In genomic region chr6:144008501-144009245, GRCh38 we compare ENCODE assay signal across 8 cellular contexts. TPM values are rescaled to one million over a fixed set of nuclear protein-coding genes. Genes with fewer than 3 reads are reported as not detected.
A peak's percentile ranks its signal among the peaks of the same experiment; 100 is the strongest.
DNase-seq lines count a peak whose midpoint lies in the region; ATAC-seq, FAIRE-seq and TF ChIP-seq lines count a peak whose summit lies in the region.

No MANE protein-coding gene starts in this region.

- H3K36me3 ChIP-seq in IMR-90 (ENCODE audit: control insufficient read depth, insufficient read depth, low read length): no peaks in the 10 kb centered on the region
- H3K36me3 ChIP-seq in endocrine pancreas (ENCODE audit: control insufficient read depth, insufficient read depth, low read length): no peaks in the 10 kb centered on the region

- peaks cover 58% of the 10 kb centered on the region for H3K9me3 Mint-ChIP-seq in nephron progenitor cell

- H3K9ac ChIP-seq in IMR-90 (ENCODE audit: low read depth, low read length): no peak overlapping the region
- peak overlapping the region; percentile 5 for H3K9ac ChIP-seq in endocrine pancreas (ENCODE audit: control insufficient read depth, insufficient read depth, low read length)

- peaks cover 16% of the 10 kb centered on the region for H3K4me1 Mint-ChIP-seq in nephron progenitor cell

- no peak for ATAC-seq in IMR-90 (ENCODE audit: low read depth)
- ATAC-seq in GM19463 (IDR thresholded peaks at IDR 0.05; ENCODE audit: unreplicated experiment): no peak

- H3K4me1 ChIP-seq in IMR-90 (ENCODE audit: control insufficient read depth, insufficient read depth, low read length): no peaks in the 10 kb centered on the region; the same call in 1 of the 2 replicates
- peaks cover 5% of the 10 kb centered on the region for H3K4me1 ChIP-seq in endocrine pancreas (ENCODE audit: control insufficient read depth, insufficient read depth, low read length)

- DNase-seq in GM12892 (ENCODE audit: insufficient read length): peak; percentile 6
- DNase-seq in IMR-90: no peak
- no peak for DNase-seq in nephron progenitor cell
- DNase-seq in HCEC 1CT: no peak
- DNase-seq in KG1 (lab: John Stamatoyannopoulos, UW): no peak
- DNase-seq in RPMI8226: no peak

- intact Hi-C loops in IMR-90 (cut with micrococcal nuclease): loop anchor here (5.0 kb wide), 1 partner anchor 36 kb away; no protein-coding TSS in a partner anchor

- dilution Hi-C loops in IMR-90 (cut with HindIII; ENCODE audit: low sequenced_read_pairs, unreplicated experiment): no loop called here

- H2BK5ac ChIP-seq in IMR-90 (ENCODE audit: low read depth, low read length, poor library complexity, severe bottlenecking): no peak overlapping the region

- TF ChIP-seq CTCF in IMR-90 (conservative IDR thresholded peaks at IDR 0.05; ENCODE audit: low read depth, low read length) (no peak), nephron progenitor cell (IDR thresholded peaks at IDR 0.05) (no peak)

- FAIRE-seq in GM12892 (lab: Jason Lieb, UNC): no peak

- H3K36me3 Mint-ChIP-seq in nephron progenitor cell (ENCODE audit: low read depth): peaks cover 22% of the 10 kb centered on the region

- peaks cover 0 to 5% of the 10 kb centered on the region in 2 experiments; a peak in 1 of 4 replicates for H3K79me1 ChIP-seq in IMR-90 (ENCODE audit: low read depth in 1 of 2, low read length in 2 of 2)

- peak overlapping the region; percentile 91 for H2AFZ ChIP-seq in IMR-90 (replicated peaks; ENCODE audit: low read length, poor library complexity)

- H2AK5ac ChIP-seq in IMR-90 (ENCODE audit: low read depth, low read length): no peak overlapping the region

- H3K4me2 ChIP-seq in IMR-90 (ENCODE audit: low read depth, low read length): peak overlapping the region; percentile 28

- H3K14ac ChIP-seq in IMR-90 (replicated peaks; ENCODE audit: low read depth, low read length): no peak overlapping the region

- H3K4me3 ChIP-seq in IMR-90 (ENCODE audit: insufficient read depth, low read depth, low read length) (peak overlapping the region; percentile 69), endocrine pancreas (ENCODE audit: control insufficient read depth, insufficient read depth, low read length) (peak overlapping the region; percentile 50)

- H3K23ac ChIP-seq in IMR-90 (ENCODE audit: low read depth, low read length): no peak overlapping the region

- TF ChIP-seq RAD21 in IMR-90 (IDR thresholded peaks at IDR 0.05; ENCODE audit: low read length): no peak

- H2BK120ac ChIP-seq in IMR-90 (ENCODE audit: low read depth, low read length): no peak overlapping the region

- H2AK9ac ChIP-seq in IMR-90 (replicated peaks; ENCODE audit: low read depth, low read length, poor library complexity): peak overlapping the region; percentile 75

- H3K9me1 ChIP-seq in IMR-90 (ENCODE audit: insufficient read depth, low read length): no peaks in the 10 kb centered on the region

- peak overlapping the region; percentile 77 for H3K4me3 Mint-ChIP-seq in nephron progenitor cell

- WGBS in IMR-90 (ENCODE audit: extremely low coverage in 2 of 2, insufficient read length in 1 of 2), 2 experiments: 30% methylated on average over 4 of the region's 33 CpGs; no CpG with 5 or more reads in 1 of the 2 experiments

- CTCF ChIA-PET in IMR-90 (lab: Yijun Ruan, JAX): no interaction called here

- BruUV-seq in IMR-90 (replicated peaks; lab: Mats Ljungman, UMichigan): no TSS peak

- H3K27ac Mint-ChIP-seq in nephron progenitor cell: peak overlapping the region; percentile 79

- H3K27me3 ChIP-seq in IMR-90 (ENCODE audit: control insufficient read depth, insufficient read depth, low read length) (no peaks in the 10 kb centered on the region), endocrine pancreas (ENCODE audit: control insufficient read depth, insufficient read depth, low read length) (no peaks in the 10 kb centered on the region)

- TF ChIP-seq POLR2A in GM12892 (IDR thresholded peaks at IDR 0.05; ENCODE audit: low read depth, low read length) (no peak), IMR-90 (IDR thresholded peaks at IDR 0.05; ENCODE audit: low read depth, low read length) (no peak)

- no peak overlapping the region for H2BK20ac ChIP-seq in IMR-90 (ENCODE audit: low read depth, low read length)

- H2BK15ac ChIP-seq in IMR-90 (ENCODE audit: low read depth, low read length): no peak overlapping the region

- H3K27me3 Mint-ChIP-seq in nephron progenitor cell (ENCODE audit: low read depth, poor library complexity): peaks cover 12% of the 10 kb centered on the region

- in situ Hi-C loops in IMR-90 (cut with MboI; ENCODE audit: low sequenced_read_pairs): loop anchor here (25.0 kb wide), 1 partner anchor 1321 kb away; no protein-coding TSS in a partner anchor

- POLR2A ChIA-PET in IMR-90 (lab: Charles Lee; ENCODE audit: unreplicated experiment): no interaction called here

- H3K27ac ChIP-seq in IMR-90 (ENCODE audit: insufficient read depth, low read length): peak overlapping the region; percentile 11; the same call in 1 of the 2 replicates

- 0 out of 2 replicates have a peak overlapping the region, but pooled peaks have one; percentile 22 for H4K91ac ChIP-seq in IMR-90 (ENCODE audit: insufficient read depth, low read depth, low read length)

- peak overlapping the region; percentile 70 to 84; a peak in 3 of 4 replicates for H4K8ac ChIP-seq in IMR-90 (ENCODE audit: low read depth in 2 of 2, low read length in 2 of 2)

- H3K9me3 ChIP-seq in IMR-90 (ENCODE audit: control insufficient read depth, insufficient read depth, low read length) (no peaks in the 10 kb centered on the region), endocrine pancreas (ENCODE audit: control insufficient read depth, low read length) (no peaks in the 10 kb centered on the region)

- no peak overlapping the region; the same call in 1 of the 2 replicates for H3K18ac ChIP-seq in IMR-90 (ENCODE audit: low read depth, low read length)

- H4K20me1 ChIP-seq in IMR-90 (ENCODE audit: insufficient read depth, low read length): no peaks in the 10 kb centered on the region

- H4K5ac ChIP-seq in IMR-90 (ENCODE audit: low read depth, low read length): peak overlapping the region; percentile 88; the same call in 1 of the 2 replicates

- H3K4ac ChIP-seq in IMR-90 (ENCODE audit: low read depth, low read length): no peak overlapping the region; the same call in 1 of the 2 replicates

- no peak overlapping the region for H3K56ac ChIP-seq in IMR-90 (ENCODE audit: extremely low read depth, insufficient read depth, low read length)

TF ChIP-seq in IMR-90, 13 proteins besides CTCF, POLR2A, EP300 and RAD21:
- TF ChIP-seq MAFK (IDR thresholded peaks at IDR 0.05; ENCODE audit: low read depth, low read length) (no peak), USF2 (IDR thresholded peaks at IDR 0.05; ENCODE audit: low read depth, low read length) (no peak), CHD1 (IDR thresholded peaks at IDR 0.05; ENCODE audit: low read depth, low read length) (no peak), RCOR1 (IDR thresholded peaks at IDR 0.05; ENCODE audit: insufficient replicate concordance, low read length) (no peak), RFX5 (IDR thresholded peaks at IDR 0.05; ENCODE audit: low read depth, low read length) (no peak), MAZ (IDR thresholded peaks at IDR 0.05; ENCODE audit: borderline replicate concordance, low read depth, low read length) (no peak), FOS (IDR thresholded peaks at IDR 0.05; ENCODE audit: low read depth, low read length) (no peak), CEBPB (IDR thresholded peaks at IDR 0.05; ENCODE audit: low read depth, low read length) (no peak), NFE2L2 (IDR thresholded peaks at IDR 0.05; ENCODE audit: low read depth, low read length) (no peak), ELK1 (IDR thresholded peaks at IDR 0.05; ENCODE audit: borderline replicate concordance, low read depth, low read length) (no peak), SMC3 (IDR thresholded peaks at IDR 0.05; ENCODE audit: low read depth, low read length) (no peak), MXI1 (IDR thresholded peaks at IDR 0.05; ENCODE audit: borderline replicate concordance, low read depth, low read length) (no peak), BHLHE40 (IDR thresholded peaks at IDR 0.05; ENCODE audit: low read depth, low read length) (no peak)

RNA-seq across cellular contexts. Expression of gene PLAGL1, which starts 0.6 kb away (rescaled TPM):
- 17.4 TPM for polyA plus RNA-seq in GM12892 (2012; ENCODE audit: missing spikeins)
- 15.3 and 23.3 TPM in 2 replicates for total RNA-seq in IMR-90 (2012; rRNA removed)
- 73.4 and 73.8 TPM in 2 replicates for polyA plus RNA-seq in IMR-90 (2012; rRNA removed)
- 36.3 and 46.1 TPM in 2 replicates for polyA plus RNA-seq in IMR-90 (2012; cell fraction: cytosol; rRNA removed)
- polyA plus RNA-seq in IMR-90 (2012; cell fraction: nucleus; rRNA removed; ENCODE audit: low replicate concordance): 316 and 398 TPM in 2 replicates
